27 cellular contexts compared by ENCODE assay signal in genomic region chr14:72631401-72631800, GRCh38.
"Had no signal": no experiment of that assay in that cellular context is flagged by ENCODE, and none has a peak within 500 bp of the region (broad histone marks: within the 10 kb centered on the region; RNA-seq: fewer than 3 reads in every experiment).

No MANE protein-coding gene starts in this region.

- H3K9me3 ChIP-seq: SJSA1 had no signal

- ATAC-seq: activated T-cell treated with anti-CD3 and anti-CD28 coated beads, Interleukin-2, amount 50 U/mL, for 72 hours; K562; SK-N-SH treated with all-trans-retinoic acid at 6 μM for 48 hours had no signal

- DNase-seq: activated B cell treated with CpG ODN at 0.5 μM for 24 hours; activated CD4-positive, alpha-beta T cell treated with anti-CD3 and anti-CD28 coated beads for 1 hour; activated CD4-positive, alpha-beta T cell treated with anti-CD3 and anti-CD28 coated beads, Interleukin-2, amount 10 ng/mL, durations not matched to agents 24 days and 14 days; activated CD4-positive, alpha-beta T cell treated with anti-CD3 and anti-CD28 coated beads, Interleukin-2, amount 50 U/mL, for 48 hours; activated gamma-delta T cell treated with Interleukin-2 at 50 U/mL for 16 hours; activated naive CD4-positive, alpha-beta T cell treated with anti-CD3 and anti-CD28 coated beads, Interleukin-2, amount 10 ng/mL, durations not matched to agents 7 days and 5 days; activated naive CD8-positive, alpha-beta T cell treated with anti-CD3 and anti-CD28 coated beads for 36 hours; activated T-cell treated with anti-CD3 and anti-CD28 coated beads, Interleukin-2, amount 50 U/mL, for 72 hours; brain microvascular endothelial cell; Karpas-422; MM.1S; NCI-H1105; NCI-H1436; NCI-H1694 treated with DMSO at 0.1 percent for 48 hours; NCI-H2029 treated with DMSO at 0.1 percent for 48 hours; NCI-H345; NCI-H510A; NCI-H526 treated with DMSO at 0.1 percent for 48 hours; NCI-H82; OCI-M1; Peyer's patch; SHP77; SW 1271 had no signal

- H3K36me3 ChIP-seq: brain microvascular endothelial cell, Peyer's patch, SJSA1 had no signal

- H3K27ac ChIP-seq: brain microvascular endothelial cell, Peyer's patch, RWPE1, SJSA1 had no signal

- FAIRE-seq: K562 had no signal

- H3K4me3 ChIP-seq: K562, Peyer's patch, SJSA1 had no signal

- H3K27me3 ChIP-seq: brain microvascular endothelial cell, Peyer's patch, SJSA1 had no signal

- H3K4me1 ChIP-seq: Peyer's patch had no signal
